ENCODE assay signal across 16 cellular contexts in genomic region chr13:32039488-32040013, GRCh38.
"Had no signal": no experiment of that assay in that cellular context is flagged by ENCODE, and none has a peak within 500 bp of the region (broad histone marks: within the 10 kb centered on the region; RNA-seq: fewer than 3 reads in every experiment).

No MANE protein-coding gene starts in this region.

- H3K27ac ChIP-seq: foreskin keratinocyte, testis had no signal

- H3K4me3 Mint-ChIP-seq: activated CD8-positive, alpha-beta memory T cell treated with anti-CD3 and anti-CD28 coated beads, Interleukin-2, amount 10 ng/mL, durations not matched to agents 7 days and 5 days; activated naive CD8-positive, alpha-beta T cell; activated T-cell treated with anti-CD3 and anti-CD28 coated beads, Interleukin-2, amount 50 U/mL, for 24 hours; natural killer cell treated with Interleukin-12 subunit alpha and Interleukin-12 subunit beta and Interleukin-15 and Interleukin-18, amount 100 ng/mL, for 72 hours had no signal

- H3K4me1 ChIP-seq: foreskin keratinocyte, testis had no signal

- DNase-seq: activated CD4-positive, alpha-beta T cell treated with anti-CD3 and anti-CD28 coated beads, Interleukin-2, amount 50 U/mL, for 48 hours; activated CD4-positive, CD25-positive, alpha-beta regulatory T cell treated with anti-CD3 and anti-CD28 coated beads, Interleukin-2, amount 50 U/mL, for 72 hours; activated CD8-positive, alpha-beta memory T cell treated with anti-CD3 and anti-CD28 coated beads, Interleukin-2, amount 10 ng/mL, durations not matched to agents 7 days and 5 days; activated gamma-delta T cell; activated T-cell treated with anti-CD3 and anti-CD28 coated beads, Interleukin-2, amount 50 U/mL, for 24 hours; cerebellar nuclear complex; dorsolateral prefrontal cortex; foreskin keratinocyte; left colon; stimulated activated CD4-positive, alpha-beta T cell treated with anti-CD3 and anti-CD28 coated beads, Interleukin-12 subunit alpha, Interleukin-12 subunit beta, amount 100 ng/mL, for 4 hours; stimulated activated naive CD4-positive, alpha-beta T cell; testis had no signal

- ATAC-seq: activated CD8-positive, alpha-beta memory T cell treated with anti-CD3 and anti-CD28 coated beads, Interleukin-2, amount 10 ng/mL, durations not matched to agents 7 days and 5 days; esophagus mucosa; foreskin keratinocyte; natural killer cell treated with Interleukin-12 subunit alpha and Interleukin-12 subunit beta and Interleukin-15 and Interleukin-18, amount 100 ng/mL, for 72 hours had no signal

- FAIRE-seq: urothelium cell line had no signal

- H3K36me3 Mint-ChIP-seq: activated CD8-positive, alpha-beta memory T cell treated with anti-CD3 and anti-CD28 coated beads, Interleukin-2, amount 10 ng/mL, durations not matched to agents 7 days and 5 days; activated naive CD8-positive, alpha-beta T cell; natural killer cell treated with Interleukin-12 subunit alpha and Interleukin-12 subunit beta and Interleukin-15 and Interleukin-18, amount 100 ng/mL, for 72 hours had no signal

- H3K27me3 ChIP-seq: foreskin keratinocyte, testis had no signal

- H3K4me3 ChIP-seq: dorsolateral prefrontal cortex, testis had no signal

- H3K9me3 ChIP-seq: testis had no signal

- H3K27ac Mint-ChIP-seq: activated CD8-positive, alpha-beta memory T cell treated with anti-CD3 and anti-CD28 coated beads, Interleukin-2, amount 10 ng/mL, durations not matched to agents 7 days and 5 days; activated naive CD8-positive, alpha-beta T cell; activated T-cell treated with anti-CD3 and anti-CD28 coated beads, Interleukin-2, amount 50 U/mL, for 24 hours; natural killer cell treated with Interleukin-12 subunit alpha and Interleukin-12 subunit beta and Interleukin-15 and Interleukin-18, amount 100 ng/mL, for 72 hours had no signal

- H3K9me3 Mint-ChIP-seq: activated T-cell treated with anti-CD3 and anti-CD28 coated beads, Interleukin-2, amount 50 U/mL, for 24 hours had no signal
